In genomic region chr17:81538651-81539570, GRCh38 we compare ENCODE assay signal across 17 cellular contexts. TPM values are rescaled to one million over a fixed set of nuclear protein-coding genes. Genes with fewer than 3 reads are reported as not detected.
DNase-seq lines count a peak whose midpoint lies in the region; ATAC-seq, FAIRE-seq and TF ChIP-seq lines count a peak whose summit lies in the region.
"Had no signal": no experiment of that assay in that cellular context is flagged by ENCODE, and none has a peak within 500 bp of the region (broad histone marks: within the 10 kb centered on the region; RNA-seq: fewer than 3 reads in every experiment).

No MANE protein-coding gene starts in this region.

- H3K56ac ChIP-seq in H1 (replicated peaks; ENCODE audit: insufficient read length, low read depth, low read length): no peak overlapping the region

- H3K18ac ChIP-seq in H1 (ENCODE audit: extremely low read depth, low read length): no peak overlapping the region

- RAD21 ChIA-PET in HCT116 (lab: Charles Lee; ENCODE audit: low non-redundant PET in 1 of 2, low total read pairs in 2 of 2, uncharacterized antibody in 2 of 2, unreplicated experiment in 2 of 2): interaction anchor here in 1 of 2 experiments (1.4 kb wide), 1 partner anchor 20 kb away, joined by 3 read pairs; no protein-coding TSS in a partner anchor

- no peak overlapping the region for H2BK15ac ChIP-seq in H1 (ENCODE audit: low read length)

- CTCF ChIA-PET in HepG2 (lab: Yijun Ruan, JAX; ENCODE audit: low intra/inter-chr PET ratio, low total read pairs): no interaction called here
- CTCF ChIA-PET in HCT116 (lab: Charles Lee): interaction anchor here (1.2 kb wide), 1 partner anchor 54 kb away, joined by 5 read pairs; no protein-coding TSS in a partner anchor
- CTCF ChIA-PET in H1 (lab: Charles Lee; ENCODE audit: partially characterized antibody): interaction anchor here (0.6 to 3.6 kb wide), 21 partner anchors 11 to 293 kb away, joined by 3 to 33 read pairs (median 4); partner anchors contain the start of gene FSCN2

- H3K4me3 ChIP-seq in HepG2 (replicated peaks in 1 of 3; ENCODE audit: insufficient read depth in 1 of 3, low read depth in 2 of 3, low read length in 3 of 3) (no peak overlapping the region), right lobe of liver (no peak overlapping the region), HCT116 (replicated peaks in 1 of 2; ENCODE audit: low read depth in 1 of 2, low read length in 2 of 2) (no peak overlapping the region), H1 (ENCODE audit: extremely low read depth in 1 of 4, insufficient read depth in 2 of 4, low read depth in 3 of 4, low read length in 4 of 4) (no peak overlapping the region), MM.1S (ENCODE audit: low read length) (no peak overlapping the region)
- H3K4me3 ChIP-seq: MG63, SJSA1 had no signal

- no peak overlapping the region for H3K14ac ChIP-seq in H1 (ENCODE audit: insufficient read length)

- H3K4me1 ChIP-seq in HepG2 (ENCODE audit: insufficient read depth, low read length): peaks cover 1% of the 10 kb centered on the region
- no peaks in the 10 kb centered on the region for H3K4me1 ChIP-seq in right lobe of liver
- H3K4me1 ChIP-seq in HCT116 (ENCODE audit: control insufficient read depth in 1 of 2, insufficient read depth in 2 of 2, low read length in 2 of 2): peaks cover 3 to 7% of the 10 kb centered on the region in 2 experiments; a peak in 2 of 4 replicates
- peaks cover 0 to 11% (median 5%) of the 10 kb centered on the region in 4 experiments; a peak in 5 of 7 replicates for H3K4me1 ChIP-seq in H1 (replicated peaks in 1 of 4; ENCODE audit: control insufficient read depth in 3 of 4, insufficient read depth in 4 of 4, low read length in 3 of 4)
- 0 out of 2 replicates have a peak, but pooled peaks cover 1% of the 10 kb centered on the region for H3K4me1 ChIP-seq in MM.1S (ENCODE audit: low read length)

- H2AFZ ChIP-seq in HepG2 (ENCODE audit: low read length) (no peak overlapping the region), HCT116 (ENCODE audit: low read depth, low read length, poor library complexity, severe bottlenecking) (no peak overlapping the region), H1 (ENCODE audit: low read length) (no peak overlapping the region), MM.1S (ENCODE audit: low read length) (no peak overlapping the region)

- no peaks in the 10 kb centered on the region for H3K79me2 ChIP-seq in HepG2 (ENCODE audit: insufficient read depth, low read length)
- H3K79me2 ChIP-seq in HCT116 (ENCODE audit: insufficient read depth, low read length): no peaks in the 10 kb centered on the region
- no peaks in the 10 kb centered on the region for H3K79me2 ChIP-seq in H1 (ENCODE audit: control insufficient read depth in 1 of 2, insufficient read depth in 2 of 2, low read length in 2 of 2)
- no peaks in the 10 kb centered on the region for H3K79me2 ChIP-seq in MM.1S (ENCODE audit: low read length)

- no peak overlapping the region for H4K91ac ChIP-seq in H1 (replicated peaks; ENCODE audit: insufficient read length, low read length)

- no peak overlapping the region for H4K5ac ChIP-seq in H1 (ENCODE audit: insufficient read length, low read depth, low read length)

- intact Hi-C loops in HepG2 (cut with micrococcal nuclease; ENCODE audit: unreplicated experiment) (no loop called here), right lobe of liver (cut with DNase I) (loop anchor here in 1 of 2 donors (10.0 kb wide), 1 partner anchor 56 kb away; no protein-coding TSS in a partner anchor), HCT116 (cut with micrococcal nuclease) (loop anchor here (5.0 kb wide), 1 partner anchor 167 kb away; no protein-coding TSS in a partner anchor)

- no peak overlapping the region for H2BK20ac ChIP-seq in H1 (ENCODE audit: low read length)

- H2BK120ac ChIP-seq in H1 (replicated peaks; ENCODE audit: low read depth, low read length): no peak overlapping the region

- DNase-seq in HepG2 (ENCODE audit: low spot score): no peak
- no peak for DNase-seq in right lobe of liver
- no peak for DNase-seq in HCT116 (ENCODE audit: low read depth, low spot score)
- no peak for DNase-seq in H1 (ENCODE audit: low read depth in 1 of 2, low spot score in 2 of 2)
- DNase-seq in urothelium cell line (ENCODE audit: low spot score): no peak
- no peak for DNase-seq in stimulated activated CD4-positive, alpha-beta T cell treated with anti-CD3 and anti-CD28 coated beads, Interleukin-12 subunit alpha, Interleukin-12 subunit beta, amount 100 ng/mL, for 4 hours
- DNase-seq in MM.1S: no peak
- DNase-seq: ACHN; Caco-2; CD4-positive, CD25-positive, alpha-beta regulatory T cell; H7; Kasumi-1; MG63; T-helper 17 cell had no signal

- POLR2A ChIA-PET in HepG2 (lab: Yijun Ruan, JAX): interaction anchor here (1.4 kb wide), 1 partner anchor 26 kb away, joined by 5 read pairs; the partner anchor contains the start of gene ACTG1
- POLR2A ChIA-PET in HCT116 (lab: Charles Lee): interaction anchor here (0.9 to 1.5 kb wide), 4 partner anchors 11 to 30 kb away, joined by 3 to 7 read pairs (median 3); partner anchors contain the start of genes FAAP100 and FSCN2
- POLR2A ChIA-PET in H1 (lab: Charles Lee; ENCODE audit: partially characterized antibody): interaction anchor here (0.7 to 5.9 kb wide), 16 partner anchors 8 to 281 kb away, joined by 3 to 125 read pairs (median 4); partner anchors contain the start of genes ACTG1, FAAP100 and FSCN2

- H3K23me2 ChIP-seq in H1 (ENCODE audit: low read depth, low read length): peaks cover 9% of the 10 kb centered on the region; the same call in 1 of the 2 replicates

- no peak for TF ChIP-seq CTCF in HepG2 (CRISPR knock-in tag; IDR thresholded peaks at IDR 0.05)
- no peak for TF ChIP-seq CTCF in right lobe of liver (IDR thresholded peaks at IDR 0.05)
- TF ChIP-seq CTCF in HCT116 (IDR thresholded peaks at IDR 0.05 in 2 of 3, conservative IDR thresholded peaks at IDR 0.05 in 1 of 3; ENCODE audit: borderline replicate concordance in 1 of 3, insufficient read depth in 1 of 3, low read depth in 2 of 3, low read length in 2 of 3): no peak
- no peak for TF ChIP-seq CTCF in H1 (IDR thresholded peaks at IDR 0.05; ENCODE audit: control extremely low read depth in 1 of 3, insufficient read depth in 1 of 3, low read depth in 1 of 3, low read length in 3 of 3)
- no peak for TF ChIP-seq CTCF in MM.1S (IDR thresholded peaks at IDR 0.05; ENCODE audit: low read length)

- 90% methylated on average over 18 of the region's 26 CpGs for WGBS in HepG2 (ENCODE audit: low lambda C conversion rate)
- WGBS in right lobe of liver (ENCODE audit: insufficient coverage, low coverage, low lambda C conversion rate, missing lambda C conversion rate): 90% methylated on average over 4 of the region's 26 CpGs
- 94% methylated on average over 26 of the region's 26 CpGs; no CpG with 5 or more reads in 1 of the 2 experiments for WGBS in H1 (ENCODE audit: extremely low coverage in 1 of 2, insufficient coverage in 1 of 2, insufficient read length in 1 of 2, insufficient replicate concordance in 2 of 2, low coverage in 1 of 2, low lambda C conversion rate in 2 of 2, missing lambda C conversion rate in 1 of 2), 2 experiments

- H3K27me3 ChIP-seq in HepG2 (ENCODE audit: control insufficient read depth in 1 of 2, insufficient read depth in 2 of 2, low read length in 2 of 2) (no peaks in the 10 kb centered on the region), right lobe of liver (no peaks in the 10 kb centered on the region), HCT116 (ENCODE audit: insufficient read depth, low read length) (no peaks in the 10 kb centered on the region), H1 (replicated peaks in 1 of 4; ENCODE audit: control insufficient read depth in 3 of 4, extremely low read depth in 1 of 4, insufficient read depth in 3 of 4, low read length in 3 of 4) (peaks cover 8 to 20% (median 15%) of the 10 kb centered on the region in 4 experiments; a peak in 6 of 7 replicates), MM.1S (replicated peaks; ENCODE audit: insufficient read depth, low read length) (no peaks in the 10 kb centered on the region)
- H3K27me3 ChIP-seq: MG63, SJSA1 had no signal

- 0 out of 2 replicates have a peak overlapping the region, but pooled peaks have one; percentile 51 for H4K8ac ChIP-seq in H1 (ENCODE audit: extremely low read depth, insufficient read depth, low read length)

- H3F3A ChIP-seq in MM.1S (ENCODE audit: insufficient read depth, low read length): no peaks in the 10 kb centered on the region

- no peak overlapping the region for H3K23ac ChIP-seq in H1 (ENCODE audit: insufficient read length)

- no peak overlapping the region for H2AK5ac ChIP-seq in H1 (ENCODE audit: low read depth, low read length)

- TF ChIP-seq RAD21 in HepG2 (CRISPR knock-in tag; IDR thresholded peaks at IDR 0.05) (no peak), HCT116 (IDR thresholded peaks at IDR 0.05; ENCODE audit: low read depth) (no peak), H1 (IDR thresholded peaks at IDR 0.05 in 1 of 2, conservative IDR thresholded peaks at IDR 0.05 in 1 of 2; ENCODE audit: low read depth in 2 of 2, low read length in 2 of 2) (no peak)

- no peaks in the 10 kb centered on the region for H3K9me3 ChIP-seq in HepG2 (ENCODE audit: low read length)
- H3K9me3 ChIP-seq in right lobe of liver: no peaks in the 10 kb centered on the region
- H3K9me3 ChIP-seq in HCT116 (ENCODE audit: control insufficient read depth in 1 of 2, insufficient read depth in 1 of 2, low read depth in 1 of 2, low read length in 2 of 2): no peaks in the 10 kb centered on the region
- H3K9me3 ChIP-seq in H1 (ENCODE audit: insufficient read depth in 2 of 2, low read depth in 1 of 2, low read length in 1 of 2): no peaks in the 10 kb centered on the region; a peak in 1 of 4 replicates
- no peaks in the 10 kb centered on the region for H3K9me3 ChIP-seq in MM.1S (replicated peaks; ENCODE audit: insufficient read depth, low read length)
- H3K9me3 ChIP-seq: Caco-2, MG63 had no signal

- H3K27ac ChIP-seq in HepG2 (ENCODE audit: extremely low read length, insufficient read depth, low read length): no peak overlapping the region
- H3K27ac ChIP-seq in right lobe of liver: no peak overlapping the region
- no peak overlapping the region for H3K27ac ChIP-seq in HCT116 (ENCODE audit: low read depth, low read length)
- no peak overlapping the region for H3K27ac ChIP-seq in H1 (ENCODE audit: low read depth, low read length)
- no peak overlapping the region for H3K27ac ChIP-seq in MM.1S (ENCODE audit: low read length)
- H3K27ac ChIP-seq: HL-60, SJSA1 had no signal

- BruUV-seq in HepG2 (replicated peaks; lab: Mats Ljungman, UMichigan) (no TSS peak), HCT116 (replicated peaks; lab: Mats Ljungman, UMichigan) (no TSS peak)

- in situ Hi-C loops in HepG2 (cut with HindIII; ENCODE audit: extremely low pct_ligation_motif_present, low pct_unique_long_range_greater_than_20kb): no loop called here

- ATAC-seq in HepG2: no peak
- no peak for ATAC-seq in right lobe of liver
- no peak for ATAC-seq in HCT116
- ATAC-seq in HG03095 (IDR thresholded peaks at IDR 0.05; ENCODE audit: unreplicated experiment): no peak
- ATAC-seq: T-helper 17 cell had no signal

- TF ChIP-seq EP300 in HepG2 (IDR thresholded peaks at IDR 0.05; ENCODE audit: low read depth in 2 of 2, low read length in 2 of 2): no peak
- no peak for TF ChIP-seq EP300 in HepG2 (CRISPR knock-in tag; IDR thresholded peaks at IDR 0.05; ENCODE audit: borderline replicate concordance)
- no peak for TF ChIP-seq EP300 in H1 (IDR thresholded peaks at IDR 0.05; ENCODE audit: borderline replicate concordance in 1 of 2, low read depth in 2 of 2, low read length in 2 of 2)

- H3K79me1 ChIP-seq in H1 (ENCODE audit: low read depth, low read length): 0 out of 2 replicates have a peak, but pooled peaks cover 3% of the 10 kb centered on the region

- no peak overlapping the region for H2BK12ac ChIP-seq in H1 (ENCODE audit: low read depth, low read length)

- TF ChIP-seq POLR2A in HepG2 (IDR thresholded peaks at IDR 0.05; ENCODE audit: insufficient read depth in 1 of 2, low read depth in 2 of 2, low read length in 2 of 2) (peak in 1 of 2 experiments; percentile 16; a peak in 1 of 4 replicates), right lobe of liver (IDR thresholded peaks at IDR 0.05) (no peak), HCT116 (IDR thresholded peaks at IDR 0.05; ENCODE audit: borderline replicate concordance, extremely low read depth, insufficient read depth, insufficient read length) (no peak), H1 (IDR thresholded peaks at IDR 0.05; ENCODE audit: control extremely low read depth in 1 of 2, low read depth in 2 of 2, low read length in 2 of 2) (no peak)

- H4K20me1 ChIP-seq in HepG2 (ENCODE audit: insufficient read depth, low read length) (no peaks in the 10 kb centered on the region), HCT116 (ENCODE audit: insufficient read depth) (no peaks in the 10 kb centered on the region), H1 (replicated peaks in 1 of 2; ENCODE audit: control insufficient read depth in 1 of 2, insufficient read depth in 2 of 2, low read length in 2 of 2) (peaks cover 2 to 9% of the 10 kb centered on the region in 2 experiments), MM.1S (ENCODE audit: insufficient read depth, low read length) (no peaks in the 10 kb centered on the region)

- H3K4ac ChIP-seq in H1 (replicated peaks; ENCODE audit: insufficient read length, low read depth, low read length): no peak overlapping the region

- H3K9me2 ChIP-seq in HCT116 (ENCODE audit: insufficient read depth) (no peaks in the 10 kb centered on the region), MM.1S (replicated peaks; ENCODE audit: insufficient read depth, low read length) (no peaks in the 10 kb centered on the region)

- no peak overlapping the region for H2BK5ac ChIP-seq in H1 (ENCODE audit: low read depth, low read length)

- no peak overlapping the region for H3K4me2 ChIP-seq in HepG2 (ENCODE audit: low read depth, low read length)
- H3K4me2 ChIP-seq in HCT116 (ENCODE audit: low read length): no peak overlapping the region
- H3K4me2 ChIP-seq in H1 (ENCODE audit: insufficient read depth in 1 of 2, low read depth in 2 of 2, low read length in 2 of 2): no peak overlapping the region
- H3K4me2 ChIP-seq in MM.1S (ENCODE audit: low read depth, low read length): no peak overlapping the region

- no peak overlapping the region for H3K9ac ChIP-seq in HepG2 (ENCODE audit: insufficient read depth, low read depth, low read length)
- no peak overlapping the region for H3K9ac ChIP-seq in HCT116 (ENCODE audit: low read length)
- no peak overlapping the region for H3K9ac ChIP-seq in H1 (replicated peaks in 1 of 4; ENCODE audit: extremely low read depth in 1 of 4, low read depth in 3 of 4, low read length in 3 of 4)
- no peak overlapping the region for H3K9ac ChIP-seq in MM.1S (ENCODE audit: low read length)

- H3K36me3 ChIP-seq in HepG2 (replicated peaks in 1 of 2; ENCODE audit: control insufficient read depth in 1 of 2, insufficient read depth in 2 of 2, low read length in 2 of 2) (peaks cover 11 to 23% of the 10 kb centered on the region in 2 experiments), right lobe of liver (peaks cover 0 to 13% (median 4%) of the 10 kb centered on the region in 4 donors), HCT116 (ENCODE audit: control insufficient read depth in 1 of 2, insufficient read depth in 2 of 2, low read length in 2 of 2) (peaks cover 4 to 16% of the 10 kb centered on the region in 2 experiments), H1 (ENCODE audit: control insufficient read depth in 2 of 4, insufficient read depth in 4 of 4, low read length in 3 of 4) (peaks cover 0 to 11% (median 6%) of the 10 kb centered on the region in 4 experiments; a peak in 6 of 8 replicates), MM.1S (replicated peaks; ENCODE audit: insufficient read depth, low read length) (no peaks in the 10 kb centered on the region)

- no peak for FAIRE-seq in HepG2 (lab: Jason Lieb, UNC)
- FAIRE-seq in H1 (lab: Jason Lieb, UNC): no peak
- peak; percentile 73 for FAIRE-seq in urothelium cell line (lab: Jason Lieb, UNC)

RNA-seq across cellular contexts. Expression of gene FSCN2, which starts 10.7 kb away (rescaled TPM):
- total RNA-seq in HepG2 (2016; rRNA removed; fragmentation: Illumina TruSeq; extraction: Trizol): not detected in 2 replicates
- not detected in 2 replicates for total RNA-seq in HepG2 (2016; cell fraction: cytosol; rRNA removed; fragmentation: Illumina TruSeq; extraction: Trizol; ENCODE audit: low read depth)
- not detected in 2 replicates for total RNA-seq in HepG2 (2016; cell fraction: insoluble cytoplasmic fraction; rRNA removed; fragmentation: Illumina TruSeq; extraction: Trizol)
- not detected in 2 replicates for total RNA-seq in HepG2 (2016; cell fraction: membrane; rRNA removed; fragmentation: Illumina TruSeq; extraction: Trizol)
- not detected in 2 replicates for total RNA-seq in HepG2 (2016; cell fraction: nucleus; rRNA removed; fragmentation: Illumina TruSeq; extraction: Trizol)
- 0.09 and 0.31 TPM in 2 replicates for polyA plus RNA-seq in HepG2 (2011; rRNA removed)
- polyA plus RNA-seq in HepG2 (2011; cell fraction: cytosol; rRNA removed): 0.17 TPM in 2 replicates
- 2.2 and 2.8 TPM in 2 replicates for polyA plus RNA-seq in HepG2 (2011; cell fraction: nucleus; rRNA removed)
- 0.11 and 0.17 TPM in 2 replicates for polyA plus RNA-seq in HepG2 (2012)
- polyA plus RNA-seq in HepG2 (2016; cell fraction: cytosol; fragmentation: Illumina TruSeq; extraction: Trizol; ENCODE audit: low read depth): not detected in 2 replicates
- polyA plus RNA-seq in HepG2 (2016; cell fraction: insoluble cytoplasmic fraction; fragmentation: Illumina TruSeq; extraction: Trizol; ENCODE audit: low read depth): not detected in 2 replicates
- polyA plus RNA-seq in HepG2 (2016; cell fraction: membrane; fragmentation: Illumina TruSeq; extraction: Trizol; ENCODE audit: low read depth): not detected in 2 replicates
- polyA plus RNA-seq in HepG2 (2016; cell fraction: nucleus; fragmentation: Illumina TruSeq; extraction: Trizol; ENCODE audit: insufficient read depth, low read depth): not detected in 2 replicates
- 1.5 and 1.9 TPM in 2 replicates for polyA minus RNA-seq in HepG2 (2011; rRNA and poly(A)+ RNA removed; ENCODE audit: low replicate concordance)
- not detected in 2 replicates for polyA minus RNA-seq in HepG2 (2011; cell fraction: cytosol; rRNA and poly(A)+ RNA removed)
- polyA minus RNA-seq in HepG2 (2011; cell fraction: nucleus; rRNA and poly(A)+ RNA removed): 0.75 and 0.77 TPM in 2 replicates
- under 1 TPM in 1 of 6 experiments, not detected in 5; 0.22 TPM for total RNA-seq in right lobe of liver
- 10.1 TPM for total RNA-seq in HCT116 (2021; ENCODE audit: unreplicated experiment)
- 5.9 and 6.4 TPM in 2 replicates for polyA plus RNA-seq in HCT116 (2012)
- total RNA-seq in H1 (2021; fragmentation: NEBNext Ultra II Directional; extraction: Animal tissue kit (Norgen Biotek cat#: 25700)): 0.30 TPM in 1 of 2 replicates, not detected in the other
- polyA plus RNA-seq in H1 (2011; rRNA removed): 0.18 and 0.44 TPM in 2 replicates
- polyA plus RNA-seq in H1 (2011; cell fraction: cytosol; rRNA removed): 0.14 TPM
- polyA plus RNA-seq in H1 (2011; cell fraction: nucleus; rRNA removed): 0.88 TPM
- 0.12 to 0.43 TPM (median 0.30 TPM) in 4 replicates for polyA plus RNA-seq in H1 (2012, experiment 1 of 2)
- polyA plus RNA-seq in H1 (2012, experiment 2 of 2): 0.28 TPM
- not detected for polyA plus RNA-seq in H1 (2013, experiment 1 of 2)
- 0.07 TPM for polyA plus RNA-seq in H1 (2013, experiment 2 of 2)
- polyA minus RNA-seq in H1 (2011; rRNA and poly(A)+ RNA removed): 0.09 and 0.10 TPM in 2 replicates
- not detected for polyA minus RNA-seq in H1 (2011; cell fraction: cytosol; rRNA and poly(A)+ RNA removed)
- 0.90 TPM for polyA minus RNA-seq in H1 (2011; cell fraction: nucleus; rRNA and poly(A)+ RNA removed)
- total RNA-seq: H7 had no signal

RNA-seq across cellular contexts. Expression of gene FAAP100, which starts 13.2 kb away (rescaled TPM):
- total RNA-seq in HepG2 (2016; rRNA removed; fragmentation: Illumina TruSeq; extraction: Trizol) (13.9 and 20.8 TPM in 2 replicates), right lobe of liver (10 to 100 TPM; 13.1 to 17.1 (median 15.2) TPM), HCT116 (2021; ENCODE audit: unreplicated experiment) (53.4 TPM)
- total RNA-seq in HepG2 (2016; cell fraction: cytosol; rRNA removed; fragmentation: Illumina TruSeq; extraction: Trizol; ENCODE audit: low read depth): 10.4 and 11.2 TPM in 2 replicates
- 11.4 and 20.4 TPM in 2 replicates for total RNA-seq in HepG2 (2016; cell fraction: insoluble cytoplasmic fraction; rRNA removed; fragmentation: Illumina TruSeq; extraction: Trizol)
- total RNA-seq in HepG2 (2016; cell fraction: membrane; rRNA removed; fragmentation: Illumina TruSeq; extraction: Trizol): 23.6 and 25.4 TPM in 2 replicates
- 19.0 and 22.7 TPM in 2 replicates for total RNA-seq in HepG2 (2016; cell fraction: nucleus; rRNA removed; fragmentation: Illumina TruSeq; extraction: Trizol)
- polyA plus RNA-seq in HepG2 (2011; rRNA removed) (7.6 and 11.1 TPM in 2 replicates), H1 (2011; rRNA removed) (23.2 and 33.1 TPM in 2 replicates)
- polyA plus RNA-seq in HepG2 (2011; cell fraction: cytosol; rRNA removed): 6.5 and 11.8 TPM in 2 replicates
- polyA plus RNA-seq in HepG2 (2011; cell fraction: nucleus; rRNA removed): 37.4 and 38.6 TPM in 2 replicates
- 9.3 and 10.7 TPM in 2 replicates for polyA plus RNA-seq in HepG2 (2012)
- 6.1 and 6.4 TPM in 2 replicates for polyA plus RNA-seq in HepG2 (2016; cell fraction: cytosol; fragmentation: Illumina TruSeq; extraction: Trizol; ENCODE audit: low read depth)
- polyA plus RNA-seq in HepG2 (2016; cell fraction: insoluble cytoplasmic fraction; fragmentation: Illumina TruSeq; extraction: Trizol; ENCODE audit: low read depth): 13.7 and 17.1 TPM in 2 replicates
- 14.4 and 16.7 TPM in 2 replicates for polyA plus RNA-seq in HepG2 (2016; cell fraction: membrane; fragmentation: Illumina TruSeq; extraction: Trizol; ENCODE audit: low read depth)
- 43.7 and 45.9 TPM in 2 replicates for polyA plus RNA-seq in HepG2 (2016; cell fraction: nucleus; fragmentation: Illumina TruSeq; extraction: Trizol; ENCODE audit: insufficient read depth, low read depth)
- polyA minus RNA-seq in HepG2 (2011; rRNA and poly(A)+ RNA removed; ENCODE audit: low replicate concordance): 13.6 and 27.9 TPM in 2 replicates
- polyA minus RNA-seq in HepG2 (2011; cell fraction: cytosol; rRNA and poly(A)+ RNA removed): 7.7 and 8.2 TPM in 2 replicates
- polyA minus RNA-seq in HepG2 (2011; cell fraction: nucleus; rRNA and poly(A)+ RNA removed): 22.8 and 26.2 TPM in 2 replicates
- polyA plus RNA-seq in HCT116 (2012): 21.7 and 21.8 TPM in 2 replicates
- 37.9 and 41.8 TPM in 2 replicates for total RNA-seq in H1 (2021; fragmentation: NEBNext Ultra II Directional; extraction: Animal tissue kit (Norgen Biotek cat#: 25700))
- polyA plus RNA-seq in H1 (2011; cell fraction: cytosol; rRNA removed): 28.9 TPM
- polyA plus RNA-seq in H1 (2011; cell fraction: nucleus; rRNA removed): 69.4 TPM
- 17.1 to 31.4 TPM (median 28.6 TPM) in 4 replicates for polyA plus RNA-seq in H1 (2012, experiment 1 of 2)
- polyA plus RNA-seq in H1 (2012, experiment 2 of 2): 25.6 TPM
- polyA plus RNA-seq in H1 (2013, experiment 1 of 2): 16.0 TPM
- polyA plus RNA-seq in H1 (2013, experiment 2 of 2): 16.3 TPM
- 13.3 and 19.4 TPM in 2 replicates for polyA minus RNA-seq in H1 (2011; rRNA and poly(A)+ RNA removed)
- polyA minus RNA-seq in H1 (2011; cell fraction: cytosol; rRNA and poly(A)+ RNA removed): 18.1 TPM
- 33.6 TPM for polyA minus RNA-seq in H1 (2011; cell fraction: nucleus; rRNA and poly(A)+ RNA removed)

RNA-seq across cellular contexts. Expression of gene ACTG1, which starts 26.3 kb away (rescaled TPM):
- 973 and 1,028 TPM in 2 replicates for total RNA-seq in HepG2 (2016; rRNA removed; fragmentation: Illumina TruSeq; extraction: Trizol)
- 361 and 399 TPM in 2 replicates for total RNA-seq in HepG2 (2016; cell fraction: cytosol; rRNA removed; fragmentation: Illumina TruSeq; extraction: Trizol; ENCODE audit: low read depth)
- total RNA-seq in HepG2 (2016; cell fraction: insoluble cytoplasmic fraction; rRNA removed; fragmentation: Illumina TruSeq; extraction: Trizol): 848 and 989 TPM in 2 replicates
- total RNA-seq in HepG2 (2016; cell fraction: membrane; rRNA removed; fragmentation: Illumina TruSeq; extraction: Trizol): 986 and 1,002 TPM in 2 replicates
- 479 and 519 TPM in 2 replicates for total RNA-seq in HepG2 (2016; cell fraction: nucleus; rRNA removed; fragmentation: Illumina TruSeq; extraction: Trizol)
- 1,138 and 1,217 TPM in 2 replicates for polyA plus RNA-seq in HepG2 (2011; rRNA removed)
- 2,631 and 2,697 TPM in 2 replicates for polyA plus RNA-seq in HepG2 (2011; cell fraction: cytosol; rRNA removed)
- 3,693 and 3,967 TPM in 2 replicates for polyA plus RNA-seq in HepG2 (2011; cell fraction: nucleus; rRNA removed)
- polyA plus RNA-seq in HepG2 (2012): 1,881 and 2,139 TPM in 2 replicates
- 598 and 619 TPM in 2 replicates for polyA plus RNA-seq in HepG2 (2016; cell fraction: cytosol; fragmentation: Illumina TruSeq; extraction: Trizol; ENCODE audit: low read depth)
- 1,358 and 1,713 TPM in 2 replicates for polyA plus RNA-seq in HepG2 (2016; cell fraction: insoluble cytoplasmic fraction; fragmentation: Illumina TruSeq; extraction: Trizol; ENCODE audit: low read depth)
- polyA plus RNA-seq in HepG2 (2016; cell fraction: membrane; fragmentation: Illumina TruSeq; extraction: Trizol; ENCODE audit: low read depth): 1,224 and 1,364 TPM in 2 replicates
- 1,038 and 1,070 TPM in 2 replicates for polyA plus RNA-seq in HepG2 (2016; cell fraction: nucleus; fragmentation: Illumina TruSeq; extraction: Trizol; ENCODE audit: insufficient read depth, low read depth)
- polyA minus RNA-seq in HepG2 (2011; rRNA and poly(A)+ RNA removed; ENCODE audit: low replicate concordance): 750 and 1,581 TPM in 2 replicates
- 1,072 and 1,192 TPM in 2 replicates for polyA minus RNA-seq in HepG2 (2011; cell fraction: cytosol; rRNA and poly(A)+ RNA removed)
- polyA minus RNA-seq in HepG2 (2011; cell fraction: nucleus; rRNA and poly(A)+ RNA removed): 609 and 760 TPM in 2 replicates
- 1,000 to 10,000 TPM in 3 of 6 experiments, 100 to 1,000 TPM in 3; 218 to 2,508 (median 1,326) TPM for total RNA-seq in right lobe of liver
- total RNA-seq in HCT116 (2021; ENCODE audit: unreplicated experiment): 6,223 TPM
- 6,644 and 8,513 TPM in 2 replicates for polyA plus RNA-seq in HCT116 (2012)
- 3,535 and 3,691 TPM in 2 replicates for total RNA-seq in H1 (2021; fragmentation: NEBNext Ultra II Directional; extraction: Animal tissue kit (Norgen Biotek cat#: 25700))
- polyA plus RNA-seq in H1 (2011; rRNA removed): 5,010 and 7,420 TPM in 2 replicates
- 3,868 TPM for polyA plus RNA-seq in H1 (2011; cell fraction: cytosol; rRNA removed)
- polyA plus RNA-seq in H1 (2011; cell fraction: nucleus; rRNA removed): 4,694 TPM
- polyA plus RNA-seq in H1 (2012, experiment 1 of 2): 3,170 to 3,474 TPM (median 3,377 TPM) in 4 replicates
- polyA plus RNA-seq in H1 (2012, experiment 2 of 2): 3,649 TPM
- polyA plus RNA-seq in H1 (2013, experiment 1 of 2): 4,243 TPM
- 4,284 TPM for polyA plus RNA-seq in H1 (2013, experiment 2 of 2)
- polyA minus RNA-seq in H1 (2011; rRNA and poly(A)+ RNA removed): 1,111 and 1,306 TPM in 2 replicates
- polyA minus RNA-seq in H1 (2011; cell fraction: cytosol; rRNA and poly(A)+ RNA removed): 1,521 TPM
- 1,666 TPM for polyA minus RNA-seq in H1 (2011; cell fraction: nucleus; rRNA and poly(A)+ RNA removed)
